26 cellular contexts compared by ENCODE assay signal in the genomic region with DNA sequence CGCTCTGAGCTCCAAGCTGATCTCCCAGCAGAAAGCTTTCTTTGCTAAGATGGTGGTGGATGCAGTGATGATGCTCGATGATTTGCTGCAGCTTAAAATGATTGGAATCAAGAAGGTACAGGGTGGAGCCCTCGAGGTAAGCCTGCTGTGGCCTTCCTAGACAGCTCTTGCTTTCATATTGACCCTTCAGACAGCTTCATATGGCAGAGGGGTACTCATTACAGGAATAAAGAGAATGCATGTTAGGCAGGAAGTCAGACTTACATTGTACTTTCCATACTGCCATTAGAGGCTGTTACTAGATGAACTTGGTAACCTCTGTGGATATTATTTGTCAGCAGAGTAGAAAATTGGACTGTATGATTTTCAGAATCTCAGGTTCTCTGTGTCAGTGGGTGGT. TPM values are rescaled to one million over a fixed set of nuclear protein-coding genes. Genes with fewer than 3 reads are reported as not detected.
DNase-seq lines count a peak whose midpoint lies in the region; ATAC-seq and TF ChIP-seq lines count a peak whose summit lies in the region.
"Had no signal": no experiment of that assay in that cellular context is flagged by ENCODE, and none has a peak within 500 bp of the region (broad histone marks: within the 10 kb centered on the region; RNA-seq: fewer than 3 reads in every experiment).

No MANE protein-coding gene starts in this region.

- H3K27ac Mint-ChIP-seq in activated T-cell treated with anti-CD3 and anti-CD28 coated beads, Interleukin-2, amount 50 U/mL, for 72 hours, result peak overlapping the region; percentile 70
- H3K27ac Mint-ChIP-seq in activated CD8-positive, alpha-beta T cell treated with anti-CD3 and anti-CD28 coated beads for 36 hours, result peak overlapping the region; percentile 74
- peak overlapping the region; percentile 41 for H3K27ac Mint-ChIP-seq in mesothelial cell of epicardium
- H3K27ac Mint-ChIP-seq in Caco-2 (ENCODE audit: unreplicated experiment), result no peak overlapping the region
- H3K27ac Mint-ChIP-seq: neural progenitor cell had no signal

- H3K27me3 ChIP-seq in HUES48 (ENCODE audit: control insufficient read depth, insufficient read depth, low read length) (no peaks in the 10 kb centered on the region), Caco-2 (replicated peaks; ENCODE audit: control insufficient read depth, insufficient read depth, low read length) (no peaks in the 10 kb centered on the region)
- H3K27me3 ChIP-seq: esophagus muscularis mucosa, neural progenitor cell, stomach, thyroid gland, vagina had no signal

- CTCF ChIA-PET in activated CD8-positive, alpha-beta T cell treated with anti-CD3 and anti-CD28 coated beads for 36 hours (lab: Charles Lee), result interaction anchor here (0.9 to 2.0 kb wide), 5 partner anchors 9 to 67 kb away, joined by 3 to 6 read pairs (median 3); partner anchors contain the start of gene CCT7
- CTCF ChIA-PET in Caco-2 (lab: Charles Lee), result no interaction called here

- no peak for TF ChIP-seq CTCF in activated CD8-positive, alpha-beta T cell treated with anti-CD3 and anti-CD28 coated beads for 36 hours (IDR thresholded peaks at IDR 0.05)
- TF ChIP-seq CTCF in mesothelial cell of epicardium (IDR thresholded peaks at IDR 0.05; ENCODE audit: unreplicated experiment), result no peak
- no peak for TF ChIP-seq CTCF in Caco-2 (IDR thresholded peaks at IDR 0.05; ENCODE audit: insufficient read depth in 1 of 2, low read depth in 1 of 2, low read length in 1 of 2, severe bottlenecking in 1 of 2, unreplicated experiment in 1 of 2)

- DNase-seq in activated T-cell treated with anti-CD3 and anti-CD28 coated beads, Interleukin-2, amount 50 U/mL, for 72 hours, result no peak
- no peak for DNase-seq in activated T-cell treated with anti-CD3 and anti-CD28 coated beads for 4 hours
- no peak for DNase-seq in activated CD8-positive, alpha-beta T cell treated with anti-CD3 and anti-CD28 coated beads for 36 hours
- DNase-seq in mesothelial cell of epicardium (ENCODE audit: low spot score in 2 of 2, unreplicated experiment in 2 of 2), result no peak
- no peak for DNase-seq in Caco-2
- DNase-seq: AML-193; CD4-positive, alpha-beta memory T cell; head of caudate nucleus; left ventricle myocardium inferior; NCI-H1930; small intestine; stomach; T-helper 17 cell; thyroid gland had no signal

- H3K4me3 Mint-ChIP-seq in activated T-cell treated with anti-CD3 and anti-CD28 coated beads, Interleukin-2, amount 50 U/mL, for 72 hours, result no peak overlapping the region
- H3K4me3 Mint-ChIP-seq in activated CD8-positive, alpha-beta T cell treated with anti-CD3 and anti-CD28 coated beads for 36 hours, result no peak overlapping the region
- H3K4me3 Mint-ChIP-seq in mesothelial cell of epicardium (no peak overlapping the region), Caco-2 (ENCODE audit: unreplicated experiment) (no peak overlapping the region)
- H3K4me3 Mint-ChIP-seq: activated naive CD4-positive, alpha-beta T cell treated with anti-CD3 and anti-CD28 coated beads, Interleukin-2, amount 50 U/mL, for 24 hours; CD4-positive, alpha-beta memory T cell; neural progenitor cell; T-helper 17 cell had no signal

- no peaks in the 10 kb centered on the region for H3K9me3 Mint-ChIP-seq in activated T-cell treated with anti-CD3 and anti-CD28 coated beads, Interleukin-2, amount 50 U/mL, for 72 hours
- H3K9me3 Mint-ChIP-seq in activated CD8-positive, alpha-beta T cell treated with anti-CD3 and anti-CD28 coated beads for 36 hours, result no peaks in the 10 kb centered on the region
- H3K9me3 Mint-ChIP-seq in mesothelial cell of epicardium, result no peaks in the 10 kb centered on the region
- no peaks in the 10 kb centered on the region for H3K9me3 Mint-ChIP-seq in Caco-2 (ENCODE audit: unreplicated experiment)
- H3K9me3 Mint-ChIP-seq: activated naive CD4-positive, alpha-beta T cell treated with anti-CD3 and anti-CD28 coated beads, Interleukin-2, amount 50 U/mL, for 24 hours; CD4-positive, alpha-beta memory T cell; neural progenitor cell had no signal

- BruUV-seq in Caco-2 (replicated peaks; lab: Mats Ljungman, UMichigan), result no TSS peak

- peak overlapping the region; percentile 1 for H3K27ac ChIP-seq in HUES48 (ENCODE audit: low read depth, low read length)
- H3K27ac ChIP-seq: esophagus muscularis mucosa, KMS-11, left ventricle myocardium inferior, neural progenitor cell, parathyroid adenoma, stomach, thyroid gland, vagina had no signal

- H3K36me3 Mint-ChIP-seq in activated T-cell treated with anti-CD3 and anti-CD28 coated beads, Interleukin-2, amount 50 U/mL, for 72 hours (ENCODE audit: insufficient read depth in 2 of 2), result peaks cover 19 to 35% of the 10 kb centered on the region in 2 donors
- peaks cover 57% of the 10 kb centered on the region for H3K36me3 Mint-ChIP-seq in activated CD8-positive, alpha-beta T cell treated with anti-CD3 and anti-CD28 coated beads for 36 hours (ENCODE audit: low read depth)
- H3K36me3 Mint-ChIP-seq in mesothelial cell of epicardium (peaks cover 32% of the 10 kb centered on the region), Caco-2 (ENCODE audit: insufficient read depth, unreplicated experiment) (peaks cover 91% of the 10 kb centered on the region)

- H3K9ac ChIP-seq in HUES48 (ENCODE audit: low read depth, low read length), result no peak overlapping the region
- H3K9ac ChIP-seq: KMS-11, neural progenitor cell, parathyroid adenoma had no signal

- H3K9me3 ChIP-seq in HUES48 (ENCODE audit: control insufficient read depth, insufficient read depth, low read length), result no peaks in the 10 kb centered on the region
- H3K9me3 ChIP-seq in Caco-2, result no peaks in the 10 kb centered on the region
- H3K9me3 ChIP-seq: esophagus muscularis mucosa, left ventricle myocardium inferior, stomach, thyroid gland, vagina had no signal

- no peaks in the 10 kb centered on the region for H3K4me1 ChIP-seq in HUES48 (ENCODE audit: control insufficient read depth, insufficient read depth, low read length)
- no peaks in the 10 kb centered on the region for H3K4me1 ChIP-seq in Caco-2
- H3K4me1 ChIP-seq: neural progenitor cell, thyroid gland had no signal

- H3K4me1 Mint-ChIP-seq in activated T-cell treated with anti-CD3 and anti-CD28 coated beads, Interleukin-2, amount 50 U/mL, for 72 hours (ENCODE audit: low read depth), result peaks cover 21% of the 10 kb centered on the region
- peaks cover 19% of the 10 kb centered on the region for H3K4me1 Mint-ChIP-seq in activated CD8-positive, alpha-beta T cell treated with anti-CD3 and anti-CD28 coated beads for 36 hours (ENCODE audit: low read depth)
- H3K4me1 Mint-ChIP-seq in mesothelial cell of epicardium (peaks cover 12% of the 10 kb centered on the region), Caco-2 (ENCODE audit: low read depth, unreplicated experiment) (no peaks in the 10 kb centered on the region)
- H3K4me1 Mint-ChIP-seq: neural progenitor cell had no signal

- peaks cover 92% of the 10 kb centered on the region for H3K36me3 ChIP-seq in HUES48 (ENCODE audit: control insufficient read depth, insufficient read depth, low read length)
- H3K36me3 ChIP-seq in Caco-2 (ENCODE audit: control insufficient read depth, insufficient read depth, low read length), result peaks cover 2% of the 10 kb centered on the region

- intact Hi-C loops in activated CD8-positive, alpha-beta T cell treated with anti-CD3 and anti-CD28 coated beads for 36 hours (cut with micrococcal nuclease), result no loop called here
- intact Hi-C loops in Caco-2 (cut with micrococcal nuclease; ENCODE audit: unreplicated experiment), result no loop called here

- H3K27me3 Mint-ChIP-seq in activated T-cell treated with anti-CD3 and anti-CD28 coated beads, Interleukin-2, amount 50 U/mL, for 72 hours (ENCODE audit: low read depth), result no peaks in the 10 kb centered on the region
- no peaks in the 10 kb centered on the region for H3K27me3 Mint-ChIP-seq in activated CD8-positive, alpha-beta T cell treated with anti-CD3 and anti-CD28 coated beads for 36 hours
- H3K27me3 Mint-ChIP-seq in mesothelial cell of epicardium (ENCODE audit: low read depth) (no peaks in the 10 kb centered on the region), Caco-2 (ENCODE audit: insufficient read depth, unreplicated experiment) (no peaks in the 10 kb centered on the region)
- H3K27me3 Mint-ChIP-seq: activated naive CD4-positive, alpha-beta T cell treated with anti-CD3 and anti-CD28 coated beads, Interleukin-2, amount 50 U/mL, for 24 hours; CD4-positive, alpha-beta memory T cell; T-helper 17 cell had no signal

- peak; percentile 55 to 90 for ATAC-seq in activated T-cell treated with anti-CD3 and anti-CD28 coated beads, Interleukin-2, amount 50 U/mL, for 72 hours (replicated peaks in 1 of 2)
- peak; percentile 55 for ATAC-seq in activated CD8-positive, alpha-beta T cell treated with anti-CD3 and anti-CD28 coated beads for 36 hours
- ATAC-seq in GM18868 (IDR thresholded peaks at IDR 0.05; ENCODE audit: unreplicated experiment) (no peak), HG03097 (IDR thresholded peaks at IDR 0.05; ENCODE audit: low FRiP score, unreplicated experiment) (no peak)
- ATAC-seq: activated CD4-positive, CD25-positive, alpha-beta regulatory T cell treated with anti-CD3 and anti-CD28 coated beads, Interleukin-2, amount 50 U/mL, for 24 hours; T-helper 17 cell had no signal

- H3K4me3 ChIP-seq in HUES48 (ENCODE audit: low read depth, low read length), result no peak overlapping the region
- no peak overlapping the region for H3K4me3 ChIP-seq in Caco-2 (ENCODE audit: low read depth, low read length)
- H3K4me3 ChIP-seq: esophagus muscularis mucosa, left ventricle myocardium inferior, neural progenitor cell, stomach, thyroid gland, vagina had no signal

- POLR2A ChIA-PET in activated CD8-positive, alpha-beta T cell treated with anti-CD3 and anti-CD28 coated beads for 36 hours (lab: Charles Lee), result interaction anchor here (0.7 to 3.6 kb wide), 5 partner anchors 9 to 13 kb away, joined by 3 to 26 read pairs (median 4); partner anchors contain the start of genes CCT7 and PRADC1
- POLR2A ChIA-PET in Caco-2 (lab: Charles Lee), result no interaction called here

RNA-seq across cellular contexts. Expression of gene CCT7, which starts 10.5 kb away (rescaled TPM):
- 100 to 1,000 TPM; 305 to 384 TPM for total RNA-seq in activated T-cell treated with anti-CD3 and anti-CD28 coated beads, Interleukin-2, amount 50 U/mL, for 72 hours
- total RNA-seq in activated CD8-positive, alpha-beta T cell treated with anti-CD3 and anti-CD28 coated beads for 36 hours, result 100 to 1,000 TPM; 628 to 660 TPM
- total RNA-seq in mesothelial cell of epicardium, result 217 to 220 TPM (median 218 TPM) in 3 replicates
- 450 and 505 TPM in 2 replicates for total RNA-seq in Caco-2 (2022)

RNA-seq across cellular contexts. Expression of gene PRADC1, which starts 11.5 kb away (rescaled TPM):
- 10 to 100 TPM; 15.0 to 17.3 TPM for total RNA-seq in activated T-cell treated with anti-CD3 and anti-CD28 coated beads, Interleukin-2, amount 50 U/mL, for 72 hours
- total RNA-seq in activated CD8-positive, alpha-beta T cell treated with anti-CD3 and anti-CD28 coated beads for 36 hours, result 10 to 100 TPM; 12.4 to 16.2 TPM
- total RNA-seq in mesothelial cell of epicardium (5.9 to 6.9 TPM (median 6.6 TPM) in 3 replicates), Caco-2 (2022) (24.1 and 25.4 TPM in 2 replicates)

RNA-seq across cellular contexts. Expression of gene SMYD5, which starts 30.5 kb away (rescaled TPM):
- total RNA-seq in activated T-cell treated with anti-CD3 and anti-CD28 coated beads, Interleukin-2, amount 50 U/mL, for 72 hours, result 10 to 100 TPM; 32.5 to 35.4 TPM
- 10 to 100 TPM; 39.6 to 48.6 TPM for total RNA-seq in activated CD8-positive, alpha-beta T cell treated with anti-CD3 and anti-CD28 coated beads for 36 hours
- 29.8 to 34.3 TPM (median 34.2 TPM) in 3 replicates for total RNA-seq in mesothelial cell of epicardium
- total RNA-seq in Caco-2 (2022), result 53.1 and 65.8 TPM in 2 replicates

RNA-seq across cellular contexts. Expression of gene FBXO41, which starts 39.7 kb away (rescaled TPM):
- 10 to 100 TPM; 19.8 to 22.9 TPM for total RNA-seq in activated T-cell treated with anti-CD3 and anti-CD28 coated beads, Interleukin-2, amount 50 U/mL, for 72 hours
- total RNA-seq in activated CD8-positive, alpha-beta T cell treated with anti-CD3 and anti-CD28 coated beads for 36 hours, result 10 to 100 TPM; 41.5 to 42.0 TPM
- 7.6 to 8.1 TPM (median 7.8 TPM) in 3 replicates for total RNA-seq in mesothelial cell of epicardium
- total RNA-seq in Caco-2 (2022), result 11.6 and 12.1 TPM in 2 replicates

RNA-seq across cellular contexts. Expression of gene NOTO, which starts 42.2 kb away (rescaled TPM):
- not detected for total RNA-seq in activated T-cell treated with anti-CD3 and anti-CD28 coated beads, Interleukin-2, amount 50 U/mL, for 72 hours
- not detected for total RNA-seq in activated CD8-positive, alpha-beta T cell treated with anti-CD3 and anti-CD28 coated beads for 36 hours
- not detected in 3 replicates for total RNA-seq in mesothelial cell of epicardium
- total RNA-seq in Caco-2 (2022), result 0.12 TPM in 1 of 2 replicates, not detected in the other
- total RNA-seq: CD4-positive, alpha-beta memory T cell; dermis microvascular lymphatic vessel endothelial cell; esophagus muscularis mucosa; H4; left ventricle myocardium inferior; stomach; T-helper 17 cell; thyroid gland; vagina had no signal

Comparison
In these comparisons a context has a peak if more than half of its experiments do, and no peak if none do; other contexts are left out.
1. ATAC-seq: peak in activated T-cell treated with anti-CD3 and anti-CD28 coated beads, Interleukin-2, amount 50 U/mL, for 72 hours (2 of 2) and activated CD8-positive, alpha-beta T cell treated with anti-CD3 and anti-CD28 coated beads for 36 hours (single experiment); none in GM18868 (single experiment) and HG03097 (single experiment).